18 cellular contexts compared by ENCODE assay signal in genomic region chr4:176286728-176287127, GRCh38. TPM values are rescaled to one million over a fixed set of nuclear protein-coding genes. Genes with fewer than 3 reads are reported as not detected.
"Had no signal": no experiment of that assay in that cellular context is flagged by ENCODE, and none has a peak within 500 bp of the region (broad histone marks: within the 10 kb centered on the region; RNA-seq: fewer than 3 reads in every experiment).

No MANE protein-coding gene starts in this region.

- ATAC-seq: activated T-cell treated with anti-CD3 and anti-CD28 coated beads, Interleukin-2, amount 50 U/mL, for 72 hours; body of pancreas; lower lobe of right lung; stimulated activated effector memory CD8-positive, alpha-beta T cell treated with anti-CD3 and anti-CD28 coated beads, Interleukin-12 subunit alpha, Interleukin-12 subunit beta, amount 100 ng/mL, for 72 hours had no signal

- H3K9me3 ChIP-seq: body of pancreas, lower lobe of right lung, thyroid gland had no signal

- H3K36me3 ChIP-seq: lower lobe of right lung, thyroid gland had no signal

- H3K27ac ChIP-seq: body of pancreas, lower lobe of right lung, thyroid gland had no signal

- DNase-seq: activated CD4-positive, alpha-beta T cell treated with anti-CD3 and anti-CD28 coated beads, Interleukin-2, amount 10 ng/mL, durations not matched to agents 7 days and 5 days; activated CD8-positive, alpha-beta memory T cell treated with anti-CD3 and anti-CD28 coated beads, Interleukin-2, amount 50 U/mL, for 48 hours; activated gamma-delta T cell treated with Interleukin-2 at 50 U/mL for 16 hours; activated T-cell treated with anti-CD3 and anti-CD28 coated beads, Interleukin-2, amount 50 U/mL, for 72 hours; amygdala; body of pancreas; central memory CD4-positive, alpha-beta T cell; effector CD8-positive, alpha-beta T cell; immature natural killer cell; lower lobe of right lung; stimulated activated CD4-positive, alpha-beta T cell treated with anti-CD3 and anti-CD28 coated beads, Interleukin-12 subunit alpha, Interleukin-12 subunit beta, amount 100 ng/mL, for 4 hours; stimulated activated CD4-positive, alpha-beta T cell treated with anti-CD3 and anti-CD28 coated beads, Interleukin-2, amount 100 ng/mL, for 24 hours; thyroid gland had no signal

- H3K27me3 ChIP-seq: body of pancreas, thyroid gland had no signal

- H3K4me1 ChIP-seq: body of pancreas, lower lobe of right lung, thyroid gland had no signal

- H3K4me3 ChIP-seq: body of pancreas, lower lobe of right lung, thyroid gland had no signal

RNA-seq across cellular contexts. Expression of gene ASB5, which starts 17.7 kb away (rescaled TPM):
- total RNA-seq: activated CD4-positive, alpha-beta T cell treated with anti-CD3 and anti-CD28 coated beads, Interleukin-2, amount 10 ng/mL, durations not matched to agents 7 days and 5 days; activated T-cell treated with anti-CD3 and anti-CD28 coated beads, Interleukin-2, amount 50 U/mL, for 72 hours; body of pancreas; lower lobe of right lung; mesothelial cell of epicardium; omental fat pad; pulmonary artery endothelial cell had no signal
- polyA plus RNA-seq: immature natural killer cell, neural cell had no signal
